Comparison of ENCODE assay signal across 8 cellular contexts in genomic region chr2:113541200-113541983, GRCh38. TPM values are rescaled to one million over a fixed set of nuclear protein-coding genes. Genes with fewer than 3 reads are reported as not detected.
DNase-seq lines count a peak whose midpoint lies in the region; ATAC-seq and TF ChIP-seq lines count a peak whose summit lies in the region.
"Not testable (repeated sequence)": the region's sequence is repeated elsewhere in the genome, so short reads cannot be mapped to it uniquely, and the experiment has no call there.

No MANE protein-coding gene starts in this region.

- not testable (repeated sequence) for H3K9ac ChIP-seq in SK-N-SH

- peak; percentile 54 for ATAC-seq in GM18511 (IDR thresholded peaks at IDR 0.05; ENCODE audit: unreplicated experiment)
- peak; percentile 68 to 87 (median 78) for ATAC-seq in heart right ventricle
- peak; percentile 78 for ATAC-seq in aorta (ENCODE audit: low FRiP score)

- peak overlapping the region; percentile 34 to 43 for H3K4me3 ChIP-seq in SK-N-SH (ENCODE audit: low read depth in 2 of 2, low read length in 1 of 2)
- H3K4me3 ChIP-seq in heart right ventricle, result peak overlapping the region; percentile 30 to 70 (median 65)
- H3K4me3 ChIP-seq in skeletal muscle cell (ENCODE audit: low read depth, low read length), result peak overlapping the region; percentile 49
- peak overlapping the region; percentile 38 to 47 for H3K4me3 ChIP-seq in aorta (ENCODE audit: low read length in 2 of 2)

- not testable (repeated sequence) for H3K36me3 Mint-ChIP-seq in activated T-helper 1 cell treated with anti-CD3 and anti-CD28 coated beads, Interleukin-12 subunit alpha, Interleukin-12 subunit beta, Interleukin-2, Interleukin-4 antibody, amounts not matched to agents 30 ng/mL and 10 ng/mL and 1 ng/mL, durations not matched to agents 14 hours and 24 hours and 36 hours (ENCODE audit: low read depth); dendritic cell treated with granulocyte-macrophage colony-stimulating factor and Interleukin-4, amounts not matched to agents 40 ng/mL and 50 ng/mL, for 4 days (ENCODE audit: low read depth); mesothelial cell of epicardium

- H2AFZ ChIP-seq in SK-N-SH (ENCODE audit: low read depth), result not testable (repeated sequence)

- not testable (repeated sequence) for H3F3A ChIP-seq in SK-N-SH (replicated peaks; ENCODE audit: insufficient read depth)

- not testable (repeated sequence) for TF ChIP-seq EP300 in SK-N-SH (IDR thresholded peaks at IDR 0.05; ENCODE audit: borderline replicate concordance in 1 of 2, low read depth in 1 of 2, low read length in 1 of 2)

- not testable (repeated sequence) for H4K20me1 ChIP-seq in SK-N-SH (ENCODE audit: insufficient read depth)

- H3K27ac ChIP-seq in SK-N-SH (ENCODE audit: low read depth in 2 of 2, low read length in 1 of 2), result not testable (repeated sequence)
- H3K27ac ChIP-seq in heart right ventricle (peak overlapping the region in 9 of 10 donors; percentile 61 to 90 (median 75)), aorta (ENCODE audit: low read depth in 1 of 2, low read length in 2 of 2) (peak overlapping the region in 1 of 2 donors; percentile 18)

- peak overlapping the region; percentile 69 for H3K4me3 Mint-ChIP-seq in activated T-helper 1 cell treated with anti-CD3 and anti-CD28 coated beads, Interleukin-12 subunit alpha, Interleukin-12 subunit beta, Interleukin-2, Interleukin-4 antibody, amounts not matched to agents 30 ng/mL and 10 ng/mL and 1 ng/mL, durations not matched to agents 14 hours and 24 hours and 36 hours
- peak overlapping the region; percentile 81 for H3K4me3 Mint-ChIP-seq in dendritic cell treated with granulocyte-macrophage colony-stimulating factor and Interleukin-4, amounts not matched to agents 40 ng/mL and 50 ng/mL, for 4 days
- peak overlapping the region; percentile 66 for H3K4me3 Mint-ChIP-seq in mesothelial cell of epicardium

- H3K4me1 ChIP-seq in SK-N-SH (ENCODE audit: control insufficient read depth in 1 of 2, insufficient read depth in 2 of 2, low read depth in 1 of 2, low read length in 1 of 2); heart right ventricle; aorta (ENCODE audit: control insufficient read depth in 1 of 2, insufficient read depth in 2 of 2, low read length in 2 of 2): not testable (repeated sequence)

- TF ChIP-seq CTCF in SK-N-SH (IDR thresholded peaks at IDR 0.05); heart right ventricle (IDR thresholded peaks at IDR 0.05); mesothelial cell of epicardium (IDR thresholded peaks at IDR 0.05; ENCODE audit: unreplicated experiment): not testable (repeated sequence)

- H3K9me2 ChIP-seq in SK-N-SH, result not testable (repeated sequence)

- not testable (repeated sequence) for H3K4me1 Mint-ChIP-seq in activated T-helper 1 cell treated with anti-CD3 and anti-CD28 coated beads, Interleukin-12 subunit alpha, Interleukin-12 subunit beta, Interleukin-2, Interleukin-4 antibody, amounts not matched to agents 30 ng/mL and 10 ng/mL and 1 ng/mL, durations not matched to agents 14 hours and 24 hours and 36 hours (ENCODE audit: low read depth); dendritic cell treated with granulocyte-macrophage colony-stimulating factor and Interleukin-4, amounts not matched to agents 40 ng/mL and 50 ng/mL, for 4 days (ENCODE audit: low read depth); mesothelial cell of epicardium

- H3K27me3 ChIP-seq in SK-N-SH (ENCODE audit: insufficient read depth), result peaks cover 11% of the 10 kb centered on the region; the same call in 1 of the 2 replicates
- H3K27me3 ChIP-seq in heart right ventricle; aorta (ENCODE audit: control insufficient read depth in 1 of 2, insufficient read depth in 2 of 2, low read length in 1 of 2): not testable (repeated sequence)

- not testable (repeated sequence) for H3K79me2 ChIP-seq in SK-N-SH (ENCODE audit: insufficient read depth)

- POLR2A ChIA-PET in SK-N-SH (lab: Yijun Ruan, JAX), result not testable (repeated sequence)

- TF ChIP-seq RAD21 in SK-N-SH (IDR thresholded peaks at IDR 0.05; ENCODE audit: low read length), result not testable (repeated sequence)

- H3K4me2 ChIP-seq in SK-N-SH, result peak overlapping the region; percentile 74

- not testable (repeated sequence) for H3K9me3 ChIP-seq in SK-N-SH; heart right ventricle; aorta (ENCODE audit: control insufficient read depth, low read length)

- H3K36me3 ChIP-seq in SK-N-SH (replicated peaks in 1 of 2; ENCODE audit: control insufficient read depth in 1 of 2, insufficient read depth in 2 of 2, low read length in 1 of 2); heart right ventricle; aorta (ENCODE audit: control insufficient read depth in 1 of 2, insufficient read depth in 2 of 2, low read length in 1 of 2): not testable (repeated sequence)

- 4% methylated on average over 19 of the region's 72 CpGs for WGBS in SK-N-SH (ENCODE audit: low lambda C conversion rate)
- WGBS in heart right ventricle, 2 donors, result 1% methylated on average over 55 to 72 of the region's 72 CpGs
- WGBS in aorta, 2 donors, result 0 to 1% methylated on average over 23 to 72 of the region's 72 CpGs

- DNase-seq in SK-N-SH (peak; percentile 37), heart right ventricle (peak; percentile 35 to 62), mesothelial cell of epicardium (ENCODE audit: low spot score in 2 of 2, unreplicated experiment in 2 of 2) (peak in 1 of 2 experiments; percentile 63), aorta (peak; percentile 72 to 78)
- not testable (repeated sequence) for DNase-seq in activated T-helper 1 cell treated with anti-CD3 and anti-CD28 coated beads, Interleukin-12 subunit alpha, Interleukin-12 subunit beta, Interleukin-2, Interleukin-4 antibody, amounts not matched to agents 30 ng/mL and 10 ng/mL and 1 ng/mL, durations not matched to agents 14 hours and 24 hours and 36 hours (ENCODE audit: low spot score); skeletal muscle cell (ENCODE audit: low read depth)

- CTCF ChIA-PET in SK-N-SH (lab: Yijun Ruan, JAX), result not testable (repeated sequence)

- H3K9me3 Mint-ChIP-seq in activated T-helper 1 cell treated with anti-CD3 and anti-CD28 coated beads, Interleukin-12 subunit alpha, Interleukin-12 subunit beta, Interleukin-2, Interleukin-4 antibody, amounts not matched to agents 30 ng/mL and 10 ng/mL and 1 ng/mL, durations not matched to agents 14 hours and 24 hours and 36 hours; dendritic cell treated with granulocyte-macrophage colony-stimulating factor and Interleukin-4, amounts not matched to agents 40 ng/mL and 50 ng/mL, for 4 days; mesothelial cell of epicardium: not testable (repeated sequence)

- peaks cover 19% of the 10 kb centered on the region for H3K27me3 Mint-ChIP-seq in activated T-helper 1 cell treated with anti-CD3 and anti-CD28 coated beads, Interleukin-12 subunit alpha, Interleukin-12 subunit beta, Interleukin-2, Interleukin-4 antibody, amounts not matched to agents 30 ng/mL and 10 ng/mL and 1 ng/mL, durations not matched to agents 14 hours and 24 hours and 36 hours (ENCODE audit: insufficient read depth)
- H3K27me3 Mint-ChIP-seq in dendritic cell treated with granulocyte-macrophage colony-stimulating factor and Interleukin-4, amounts not matched to agents 40 ng/mL and 50 ng/mL, for 4 days, result peaks cover 15% of the 10 kb centered on the region
- H3K27me3 Mint-ChIP-seq in mesothelial cell of epicardium (ENCODE audit: low read depth), result peaks cover 37% of the 10 kb centered on the region

- not testable (repeated sequence) for H3K27ac Mint-ChIP-seq in activated T-helper 1 cell treated with anti-CD3 and anti-CD28 coated beads, Interleukin-12 subunit alpha, Interleukin-12 subunit beta, Interleukin-2, Interleukin-4 antibody, amounts not matched to agents 30 ng/mL and 10 ng/mL and 1 ng/mL, durations not matched to agents 14 hours and 24 hours and 36 hours; mesothelial cell of epicardium
- H3K27ac Mint-ChIP-seq in dendritic cell treated with granulocyte-macrophage colony-stimulating factor and Interleukin-4, amounts not matched to agents 40 ng/mL and 50 ng/mL, for 4 days, result peak overlapping the region; percentile 67

- intact Hi-C loops in activated T-helper 1 cell treated with anti-CD3 and anti-CD28 coated beads, Interleukin-12 subunit alpha, Interleukin-12 subunit beta, Interleukin-2, Interleukin-4 antibody, amounts not matched to agents 30 ng/mL and 10 ng/mL and 1 ng/mL, durations not matched to agents 14 hours and 24 hours and 36 hours (cut with micrococcal nuclease); dendritic cell treated with granulocyte-macrophage colony-stimulating factor and Interleukin-4, amounts not matched to agents 40 ng/mL and 50 ng/mL, for 4 days (cut with micrococcal nuclease); heart right ventricle (cut with DNase I); aorta (cut with DNase I): not testable (repeated sequence)

RNA-seq across cellular contexts. Expression of gene FOXD4L1, which starts 42.9 kb away (rescaled TPM):
- polyA plus RNA-seq in SK-N-SH (2012; rRNA removed), result 0.10 and 0.13 TPM in 2 replicates
- 0.04 TPM in 2 replicates for polyA plus RNA-seq in SK-N-SH (2012; cell fraction: cytosol; rRNA removed)
- polyA plus RNA-seq in SK-N-SH (2012; cell fraction: nucleus; rRNA removed), result 0.24 and 0.28 TPM in 2 replicates
- 0.32 and 0.39 TPM in 2 replicates for total RNA-seq in activated T-helper 1 cell treated with anti-CD3 and anti-CD28 coated beads, Interleukin-12 subunit alpha, Interleukin-12 subunit beta, Interleukin-2, Interleukin-4 antibody, amounts not matched to agents 30 ng/mL and 10 ng/mL and 1 ng/mL, durations not matched to agents 14 hours and 24 hours and 36 hours
- total RNA-seq in heart right ventricle, result under 1 TPM in 3 of 10 donors, not detected in 7; 0.09 to 0.13 (median 0.12) TPM
- under 1 TPM in 1 of 2 donors, not detected in 1; 0.06 TPM for polyA plus RNA-seq in heart right ventricle
- total RNA-seq in mesothelial cell of epicardium, result 0.16 to 0.50 TPM (median 0.49 TPM) in 3 replicates
- under 1 TPM; 0.16 to 0.27 TPM for total RNA-seq in aorta
- polyA plus RNA-seq in aorta, result under 1 TPM in 1 of 2 donors, not detected in 1; 0.10 TPM
